Comparison of ENCODE assay signal across 13 cellular contexts in the genomic region with DNA sequence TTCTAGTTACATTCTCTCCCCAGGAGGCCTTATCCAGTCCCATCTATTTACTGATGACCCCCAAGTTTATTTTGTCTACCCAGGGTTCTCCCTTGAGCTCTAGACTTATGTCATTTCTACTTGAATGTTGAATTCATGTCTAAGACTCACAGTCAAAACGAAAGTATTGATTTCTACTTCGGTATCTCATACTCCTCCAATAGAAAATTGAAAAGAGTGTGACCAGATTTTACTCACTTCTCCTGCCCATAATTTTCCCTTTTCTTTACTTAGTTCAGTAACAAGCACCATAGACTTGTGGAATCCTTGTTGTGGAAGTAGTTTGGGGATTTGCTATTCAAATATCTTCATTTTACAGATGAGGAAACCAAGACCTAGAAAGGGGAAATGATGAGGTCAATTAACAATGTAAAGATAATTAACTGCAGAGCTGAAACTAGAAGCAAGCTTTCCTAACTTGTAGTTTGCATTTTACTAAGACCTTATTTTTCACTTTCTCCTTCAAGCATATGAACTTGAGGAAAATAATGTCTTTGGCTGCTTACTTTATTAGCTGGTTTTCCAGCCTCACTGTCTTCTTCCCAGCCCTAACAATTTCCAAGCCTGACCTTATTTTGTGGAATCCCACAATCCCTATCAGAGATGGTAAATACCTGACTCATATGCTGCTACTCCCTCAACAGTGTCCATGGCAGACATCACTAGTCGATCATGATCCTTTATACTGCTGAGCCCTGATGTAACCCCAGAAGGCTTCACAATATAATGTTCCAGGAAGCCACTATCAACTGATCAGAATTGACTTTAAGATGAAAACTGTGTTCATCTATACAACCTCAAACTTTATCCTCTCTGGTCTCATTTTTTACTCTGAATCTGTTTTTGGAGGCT.
A peak's percentile ranks its signal among the peaks of the same experiment; 100 is the strongest.
DNase-seq lines count a peak whose midpoint lies in the region; ATAC-seq and TF ChIP-seq lines count a peak whose summit lies in the region.
"Had no signal": no experiment of that assay in that cellular context is flagged by ENCODE, and none has a peak within 500 bp of the region (broad histone marks: within the 10 kb centered on the region; RNA-seq: fewer than 3 reads in every experiment).

No MANE protein-coding gene starts in this region.

- no peak overlapping the region for H3K4me3 ChIP-seq in GM12864 (ENCODE audit: low read depth, low read length)

- intact Hi-C loops in posterior cingulate gyrus (cut with DNase I) = no loop called here

- TF ChIP-seq CTCF in GM12864 (IDR thresholded peaks at IDR 0.05; ENCODE audit: low read depth, low read length, missing control alignments) = no peak

- DNase-seq in GM12864 (ENCODE audit: low read depth) = peak; percentile 7
- DNase-seq in HT1080 (ENCODE audit: low read depth) = peak; percentile 13
- DNase-seq in NCI-H2029 (lab: John Stamatoyannopoulos, UW) = no peak
- DNase-seq in NCI-H187 (lab: John Stamatoyannopoulos, UW) = no peak
- DNase-seq in posterior cingulate gyrus = no peak
- no peak for DNase-seq in DMS 273 (lab: John Stamatoyannopoulos, UW; ENCODE audit: unreplicated experiment)
- DNase-seq: activated T-cell treated with anti-CD3 and anti-CD28 coated beads, Interleukin-2, amount 50 U/mL, for 72 hours; hypothalamus; KBM-7; NCI-H748 treated with DMSO at 0.1 percent for 48 hours; T-helper 9 cell had no signal

- peak; percentile 73 for ATAC-seq in GM19397 (IDR thresholded peaks at IDR 0.05; ENCODE audit: unreplicated experiment)
- peak; percentile 86 for ATAC-seq in HG02884 (IDR thresholded peaks at IDR 0.05; ENCODE audit: unreplicated experiment)

Comparison
In these comparisons a context has a peak if more than half of its experiments do, and no peak if none do; other contexts are left out.
1. DNase-seq: peak in GM12864 (single experiment) and HT1080 (single experiment); none in NCI-H2029 (single experiment), NCI-H187 (0 of 2), posterior cingulate gyrus (0 of 10) and DMS 273 (single experiment).